Comparison of ENCODE assay signal across 8 cellular contexts in the genomic region with DNA sequence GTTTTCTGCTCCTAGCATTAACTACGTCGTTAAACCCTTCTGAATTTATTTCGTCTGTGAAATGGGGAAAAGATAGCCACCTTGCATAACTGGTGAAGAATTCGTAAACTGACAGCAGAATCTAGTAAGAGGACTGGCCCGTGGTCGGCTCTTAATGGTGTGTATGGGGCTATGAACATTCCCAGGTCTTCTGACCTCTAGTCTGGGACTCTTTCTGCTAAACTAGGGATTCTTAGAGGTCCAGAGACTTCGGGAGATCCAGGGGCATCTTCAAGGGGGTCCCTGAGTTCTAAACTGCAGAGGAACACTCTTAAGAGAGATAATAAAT.
A peak's percentile ranks its signal among the peaks of the same experiment; 100 is the strongest.
DNase-seq lines count a peak whose midpoint lies in the region; ATAC-seq and TF ChIP-seq lines count a peak whose summit lies in the region.

No MANE protein-coding gene starts in this region.

- H3K9ac ChIP-seq in colonic mucosa (ENCODE audit: low read depth in 2 of 2, low read length in 2 of 2) (peak overlapping the region; percentile 76 to 93), muscle layer of colon (ENCODE audit: low read length) (peak overlapping the region; percentile 85)

- H3K36me3 ChIP-seq in colonic mucosa (no peaks in the 10 kb centered on the region), muscle layer of colon (ENCODE audit: insufficient read depth, low read length) (no peaks in the 10 kb centered on the region)

- H3K9me3 ChIP-seq in colonic mucosa: no peaks in the 10 kb centered on the region
- H3K9me3 ChIP-seq in muscle layer of colon (ENCODE audit: low read length): no peaks in the 10 kb centered on the region

- H3K4me1 ChIP-seq in colonic mucosa: peaks cover 7% of the 10 kb centered on the region
- peaks cover 5% of the 10 kb centered on the region for H3K4me1 ChIP-seq in muscle layer of colon (ENCODE audit: insufficient read depth, low read length)

- peak overlapping the region; percentile 68 for H3K27ac ChIP-seq in colonic mucosa
- peak overlapping the region; percentile 77 for H3K27ac ChIP-seq in muscle layer of colon (ENCODE audit: low read depth, low read length)

- intact Hi-C loops in colonic mucosa (cut with DNase I): no loop called here

- DNase-seq in AG20443 (ENCODE audit: low spot score) (peak; percentile 11), M059J (ENCODE audit: low read depth) (peak; percentile 20), colonic mucosa (peak; percentile 32), RPMI8226 (no peak)

- H3K4me3 ChIP-seq in colonic mucosa (peak overlapping the region; percentile 39), muscle layer of colon (ENCODE audit: low read depth in 1 of 2, low read length in 2 of 2) (peak overlapping the region; percentile 17 to 71)

- ATAC-seq in HG02885 (IDR thresholded peaks at IDR 0.05; ENCODE audit: poor library complexity, unreplicated experiment) (no peak), GM19467 (IDR thresholded peaks at IDR 0.05; ENCODE audit: unreplicated experiment) (no peak), GM19397 (IDR thresholded peaks at IDR 0.05; ENCODE audit: unreplicated experiment) (no peak)

- H3K27me3 ChIP-seq in colonic mucosa: no peaks in the 10 kb centered on the region
- H3K27me3 ChIP-seq in muscle layer of colon (ENCODE audit: control insufficient read depth in 1 of 2, insufficient read depth in 2 of 2, low read length in 2 of 2): no peaks in the 10 kb centered on the region

- TF ChIP-seq CTCF in colonic mucosa (IDR thresholded peaks at IDR 0.05): no peak
